Comparison of ENCODE assay signal across 15 cellular contexts in genomic region chr6:17968081-17968518, GRCh38. TPM values are rescaled to one million over a fixed set of nuclear protein-coding genes. Genes with fewer than 3 reads are reported as not detected.
DNase-seq lines count a peak whose midpoint lies in the region; ATAC-seq, FAIRE-seq and TF ChIP-seq lines count a peak whose summit lies in the region.
"Had no signal": no experiment of that assay in that cellular context is flagged by ENCODE, and none has a peak within 500 bp of the region (broad histone marks: within the 10 kb centered on the region; RNA-seq: fewer than 3 reads in every experiment).

No MANE protein-coding gene starts in this region.

- H2AFZ ChIP-seq in endothelial cell of umbilical vein (ENCODE audit: low read depth, low read length): no peak overlapping the region

- H3K27me3 ChIP-seq in H7 (ENCODE audit: control insufficient read depth, insufficient read depth, low read length) (no peaks in the 10 kb centered on the region), SJSA1 (replicated peaks) (no peaks in the 10 kb centered on the region), endothelial cell of umbilical vein (ENCODE audit: control insufficient read depth in 2 of 2, insufficient read depth in 2 of 2, low read length in 2 of 2) (no peaks in the 10 kb centered on the region), sigmoid colon (no peaks in the 10 kb centered on the region)

- H3K4me3 ChIP-seq in H7 (ENCODE audit: insufficient read depth, low read depth, low read length): no peak overlapping the region
- no peak overlapping the region for H3K4me3 ChIP-seq in SJSA1
- H3K4me3 ChIP-seq in endothelial cell of umbilical vein (replicated peaks in 1 of 3; ENCODE audit: insufficient read depth in 1 of 3, low read depth in 1 of 3, low read length in 3 of 3): no peak overlapping the region
- H3K4me3 ChIP-seq in sigmoid colon: no peak overlapping the region

- no peak for TF ChIP-seq EP300 in sigmoid colon (IDR thresholded peaks at IDR 0.05)

- intact Hi-C loops in endothelial cell of umbilical vein (cut with micrococcal nuclease) (loop anchor here (2.0 kb wide), 2 partner anchors 35 to 103 kb away; no protein-coding TSS in a partner anchor), sigmoid colon (cut with DNase I) (no loop called here)

- no peaks in the 10 kb centered on the region for H3K9me3 ChIP-seq in SJSA1 (replicated peaks)
- H3K9me3 ChIP-seq in endothelial cell of umbilical vein (replicated peaks; ENCODE audit: control insufficient read depth, insufficient read depth, low read length): no peaks in the 10 kb centered on the region
- no peaks in the 10 kb centered on the region for H3K9me3 ChIP-seq in sigmoid colon

- TF ChIP-seq CTCF in endothelial cell of umbilical vein (IDR thresholded peaks at IDR 0.05; ENCODE audit: extremely low read depth in 1 of 2, insufficient read depth in 1 of 2, low read depth in 1 of 2, low read length in 2 of 2) (no peak), sigmoid colon (IDR thresholded peaks at IDR 0.05) (no peak)

- WGBS in sigmoid colon, 2 donors: 95% methylated on average over 2 of the region's 2 CpGs

- H3K27ac ChIP-seq in SJSA1 (peak overlapping the region; percentile 51), endothelial cell of umbilical vein (ENCODE audit: insufficient read depth, low read depth, low read length) (no peak overlapping the region), sigmoid colon (peak overlapping the region; percentile 14 to 88 (median 48))

- H3K36me3 ChIP-seq in H7 (replicated peaks; ENCODE audit: control insufficient read depth, insufficient read depth, low read length) (no peaks in the 10 kb centered on the region), SJSA1 (peaks cover 4% of the 10 kb centered on the region; the same call in 1 of the 2 replicates), endothelial cell of umbilical vein (ENCODE audit: control insufficient read depth in 2 of 2, extremely low read depth in 1 of 2, insufficient read depth in 2 of 2, low read length in 2 of 2) (no peaks in the 10 kb centered on the region), sigmoid colon (no peaks in the 10 kb centered on the region)

- no peaks in the 10 kb centered on the region for H3K9me1 ChIP-seq in endothelial cell of umbilical vein (replicated peaks; ENCODE audit: control insufficient read depth, extremely low read depth, insufficient read depth, low read length)

- H3K79me2 ChIP-seq in endothelial cell of umbilical vein (ENCODE audit: control insufficient read depth, insufficient read depth, low read length): peaks cover 64% of the 10 kb centered on the region

- no peaks in the 10 kb centered on the region for H4K20me1 ChIP-seq in endothelial cell of umbilical vein (replicated peaks; ENCODE audit: control insufficient read depth, extremely low read depth, insufficient read depth, low read length)

- DNase-seq in H7 (peak; percentile 31), SJSA1 (ENCODE audit: low read depth in 1 of 2, low spot score in 2 of 2) (peak; percentile 74 to 81), endothelial cell of umbilical vein (ENCODE audit: low read depth, low spot score) (no peak), sigmoid colon (no peak)
- DNase-seq in effector CD4-positive, alpha-beta T cell: no peak
- no peak for DNase-seq in activated effector memory CD4-positive, alpha-beta T cell treated with anti-CD3 and anti-CD28 coated beads, Interleukin-2, amount 50 U/mL, for 16 hours
- DNase-seq: CD4-positive, CD25-positive, alpha-beta regulatory T cell; head of caudate nucleus; naive thymus-derived CD8-positive, alpha-beta T cell; NCI-H2029; NCI-H82; stimulated activated naive CD8-positive, alpha-beta T cell treated with anti-CD3 and anti-CD28 coated beads, Interleukin-15, amount 100 ng/mL, for 72 hours had no signal

- peaks cover 92% of the 10 kb centered on the region for H3K4me1 ChIP-seq in SJSA1 (replicated peaks)
- peaks cover 40% of the 10 kb centered on the region for H3K4me1 ChIP-seq in endothelial cell of umbilical vein (ENCODE audit: control insufficient read depth, extremely low read depth, insufficient read depth, low read length)
- peaks cover 0 to 82% (median 65%) of the 10 kb centered on the region in 4 donors for H3K4me1 ChIP-seq in sigmoid colon

- H3K9ac ChIP-seq in endothelial cell of umbilical vein (replicated peaks; ENCODE audit: extremely low read depth, insufficient read depth, low read length): no peak overlapping the region

- FAIRE-seq in endothelial cell of umbilical vein (lab: Jason Lieb, UNC): no peak
- FAIRE-seq: endometrium, TTC549 had no signal

- CTCF ChIA-PET in endothelial cell of umbilical vein (lab: Charles Lee): interaction anchor here (1.3 kb wide), 1 partner anchor 19 kb away, joined by 4 read pairs; the partner anchor contains the start of gene KIF13A

- dilution Hi-C loops in endothelial cell of umbilical vein (cut with MboI; ENCODE audit: extremely low pct_ligation_motif_present, low sequenced_read_pairs): no loop called here

- ATAC-seq in GM21515 (IDR thresholded peaks at IDR 0.05; ENCODE audit: unreplicated experiment): no peak
- ATAC-seq: naive thymus-derived CD8-positive, alpha-beta T cell; stimulated activated naive CD8-positive, alpha-beta T cell treated with anti-CD3 and anti-CD28 coated beads, Interleukin-15, amount 100 ng/mL, for 72 hours had no signal

- POLR2A ChIA-PET in endothelial cell of umbilical vein (lab: Charles Lee): no interaction called here

- BruUV-seq in endothelial cell of umbilical vein (replicated peaks; lab: Mats Ljungman, UMichigan): no TSS peak

- TF ChIP-seq POLR2A in endothelial cell of umbilical vein (IDR thresholded peaks at IDR 0.05; ENCODE audit: low read depth, low read length) (no peak), sigmoid colon (IDR thresholded peaks at IDR 0.05) (no peak)

- H3K4me2 ChIP-seq in endothelial cell of umbilical vein (ENCODE audit: insufficient read depth, low read length): no peak overlapping the region

TF ChIP-seq in endothelial cell of umbilical vein, 7 proteins besides CTCF, POLR2A, EP300 and RAD21:
- no peak for TF ChIP-seq EZH2 (IDR thresholded peaks at IDR 0.05; ENCODE audit: borderline replicate concordance, low read depth, low read length, severe bottlenecking)
- no peak for TF ChIP-seq JUN (IDR thresholded peaks at IDR 0.05; ENCODE audit: borderline replicate concordance, insufficient read depth, insufficient read length, low read depth)
- TF ChIP-seq MYC (IDR thresholded peaks at IDR 0.05; ENCODE audit: low read depth, low read length): no peak
- peak; percentile 14 for TF ChIP-seq FOS (IDR thresholded peaks at IDR 0.05; ENCODE audit: borderline replicate concordance, insufficient read depth, low read length)
- TF ChIP-seq GATA2 (IDR thresholded peaks at IDR 0.05; ENCODE audit: insufficient read depth, insufficient read length, low read depth, low read length): no peak
- TF ChIP-seq, protein P1, sequence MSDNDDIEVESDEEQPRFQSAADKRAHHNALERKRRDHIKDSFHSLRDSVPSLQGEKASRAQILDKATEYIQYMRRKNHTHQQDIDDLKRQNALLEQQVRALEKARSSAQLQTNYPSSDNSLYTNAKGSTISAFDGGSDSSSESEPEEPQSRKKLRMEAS (IDR thresholded peaks at IDR 0.05; ENCODE audit: insufficient read depth, insufficient read length): no peak
- no peak for TF ChIP-seq POLR2AphosphoS5 (IDR thresholded peaks at IDR 0.05; ENCODE audit: insufficient read depth, low read depth, low read length)

RNA-seq across cellular contexts. Expression of gene KIF13A, which starts 19.3 kb away (rescaled TPM):
- 21.0 and 25.8 TPM in 2 replicates for total RNA-seq in H7 (2014; rRNA removed; shearing (Covaris generic))
- 31.5 and 52.7 TPM in 2 replicates for total RNA-seq in SJSA1 (2014; rRNA removed; shearing (Covaris generic))
- total RNA-seq in endothelial cell of umbilical vein (55.5 and 65.8 TPM in 2 replicates), sigmoid colon (10 to 100 TPM; 55.3 to 73.8 (median 62.8) TPM)
- polyA plus RNA-seq in endothelial cell of umbilical vein (24.8 and 24.9 TPM in 2 replicates), sigmoid colon (10 to 100 TPM; 18.5 to 23.4 (median 20.9) TPM)
- polyA plus RNA-seq in endothelial cell of umbilical vein (2011; cell fraction: cytosol; rRNA removed): 30.6 and 31.9 TPM in 2 replicates
- polyA plus RNA-seq in endothelial cell of umbilical vein (2011; cell fraction: nucleus; rRNA removed): 52.8 and 55.7 TPM in 2 replicates
- polyA plus RNA-seq in endothelial cell of umbilical vein (2012): 34.0 and 43.0 TPM in 2 replicates
- 62.0 and 74.4 TPM in 2 replicates for polyA minus RNA-seq in endothelial cell of umbilical vein
- polyA minus RNA-seq in endothelial cell of umbilical vein (2011; cell fraction: cytosol; rRNA and poly(A)+ RNA removed): 36.4 TPM
- polyA minus RNA-seq in endothelial cell of umbilical vein (2011; cell fraction: nucleus; rRNA and poly(A)+ RNA removed): 80.4 and 153 TPM in 2 replicates
- polyA plus RNA-seq: CD4-positive, CD25-positive, alpha-beta regulatory T cell; naive thymus-derived CD8-positive, alpha-beta T cell had no signal

Comparison
In these comparisons a context has a peak if more than half of its experiments do, and no peak if none do; other contexts are left out.
1. DNase-seq: peak in H7 (single experiment) and SJSA1 (2 of 2); none in endothelial cell of umbilical vein (single experiment), sigmoid colon (single experiment), effector CD4-positive, alpha-beta T cell (single experiment) and activated effector memory CD4-positive, alpha-beta T cell treated with anti-CD3 and anti-CD28 coated beads, Interleukin-2, amount 50 U/mL, for 16 hours (single experiment).